In genomic region chr13:89115307-89115706, GRCh38 we compare ENCODE assay signal across 17 cellular contexts.
DNase-seq lines count a peak whose midpoint lies in the region; ATAC-seq and TF ChIP-seq lines count a peak whose summit lies in the region.
"Had no signal": no experiment of that assay in that cellular context is flagged by ENCODE, and none has a peak within 500 bp of the region (broad histone marks: within the 10 kb centered on the region; RNA-seq: fewer than 3 reads in every experiment).

No MANE protein-coding gene starts in this region.

- H3K9me3 Mint-ChIP-seq in nephron progenitor cell = no peaks in the 10 kb centered on the region
- peaks cover 0 to 14% (median 5%) of the 10 kb centered on the region in 11 donors for H3K9me3 Mint-ChIP-seq in naive thymus-derived CD4-positive, alpha-beta T cell

- H3K4me3 ChIP-seq in choroid plexus epithelial cell (ENCODE audit: low read depth, low read length) = no peak overlapping the region
- no peak overlapping the region for H3K4me3 ChIP-seq in naive thymus-derived CD4-positive, alpha-beta T cell (ENCODE audit: low read length)
- H3K4me3 ChIP-seq: BLaER1 treated with 17β-estradiol and CSF1 and Interleukin-3, amounts not matched to agents 10 nM and 100 nM; dorsolateral prefrontal cortex had no signal

- no peaks in the 10 kb centered on the region for H3K36me3 Mint-ChIP-seq in nephron progenitor cell (ENCODE audit: low read depth)
- H3K36me3 Mint-ChIP-seq in naive thymus-derived CD4-positive, alpha-beta T cell = no peaks in the 10 kb centered on the region
- H3K36me3 Mint-ChIP-seq: naive B cell had no signal

- intact Hi-C loops in naive thymus-derived CD4-positive, alpha-beta T cell (cut with micrococcal nuclease) = no loop called here

- no peaks in the 10 kb centered on the region for H3K27me3 ChIP-seq in naive thymus-derived CD4-positive, alpha-beta T cell (ENCODE audit: control insufficient read depth in 2 of 2, insufficient read depth in 2 of 2, low read length in 2 of 2)
- H3K27me3 ChIP-seq: BLaER1 treated with 17β-estradiol and CSF1 and Interleukin-3, amounts not matched to agents 10 nM and 100 nM; dorsolateral prefrontal cortex had no signal

- POLR2A ChIA-PET in naive thymus-derived CD4-positive, alpha-beta T cell (lab: Charles Lee) = no interaction called here

- peak; percentile 25 for DNase-seq in NCI-H69 (lab: John Stamatoyannopoulos, UW)
- no peak for DNase-seq in choroid plexus epithelial cell (ENCODE audit: low read depth)
- no peak for DNase-seq in nephron progenitor cell
- DNase-seq in NCI-H524 (lab: John Stamatoyannopoulos, UW) = no peak
- no peak for DNase-seq in RKO (ENCODE audit: low spot score)
- no peak for DNase-seq in naive thymus-derived CD4-positive, alpha-beta T cell
- DNase-seq: activated CD4-positive, CD25-positive, alpha-beta regulatory T cell treated with anti-CD3 and anti-CD28 coated beads, Interleukin-2, amount 50 U/mL, for 72 hours; activated naive CD4-positive, alpha-beta T cell treated with anti-CD3 and anti-CD28 coated beads for 36 hours; DMS79; dorsolateral prefrontal cortex; GOT3; naive B cell; NCI-H2081; T-helper 2 cell had no signal

- TF ChIP-seq CTCF in GM12872 (IDR thresholded peaks at IDR 0.05; ENCODE audit: insufficient read depth, low read depth, low read length) = peak; percentile 25; the same call in 1 of the 3 replicates
- TF ChIP-seq CTCF in choroid plexus epithelial cell (conservative IDR thresholded peaks at IDR 0.05; ENCODE audit: low read depth, low read length) = peak; percentile 2
- peak; percentile 10 for TF ChIP-seq CTCF in nephron progenitor cell (IDR thresholded peaks at IDR 0.05)

- H3K27ac Mint-ChIP-seq in nephron progenitor cell = no peak overlapping the region
- H3K27ac Mint-ChIP-seq in naive thymus-derived CD4-positive, alpha-beta T cell = no peak overlapping the region
- H3K27ac Mint-ChIP-seq: activated naive CD4-positive, alpha-beta T cell treated with anti-CD3 and anti-CD28 coated beads for 36 hours; naive B cell had no signal

- H3K27ac ChIP-seq in naive thymus-derived CD4-positive, alpha-beta T cell (ENCODE audit: low read depth, low read length) = no peak overlapping the region
- H3K27ac ChIP-seq: BLaER1 treated with 17β-estradiol and CSF1 and Interleukin-3, amounts not matched to agents 10 nM and 100 nM; dorsolateral prefrontal cortex had no signal

- no peaks in the 10 kb centered on the region for H3K27me3 Mint-ChIP-seq in nephron progenitor cell (ENCODE audit: low read depth, poor library complexity)
- H3K27me3 Mint-ChIP-seq in naive thymus-derived CD4-positive, alpha-beta T cell = no peaks in the 10 kb centered on the region
- H3K27me3 Mint-ChIP-seq: naive B cell had no signal

- no peaks in the 10 kb centered on the region for H3K36me3 ChIP-seq in naive thymus-derived CD4-positive, alpha-beta T cell (ENCODE audit: control insufficient read depth in 2 of 3, insufficient read depth in 3 of 3, low read length in 3 of 3)
- H3K36me3 ChIP-seq: BLaER1 treated with 17β-estradiol and CSF1 and Interleukin-3, amounts not matched to agents 10 nM and 100 nM had no signal

- no peak for ATAC-seq in GM21360 (IDR thresholded peaks at IDR 0.05; ENCODE audit: unreplicated experiment)
- no peak for ATAC-seq in naive thymus-derived CD4-positive, alpha-beta T cell

- no peak overlapping the region for H3K4me3 Mint-ChIP-seq in nephron progenitor cell
- no peak overlapping the region for H3K4me3 Mint-ChIP-seq in naive thymus-derived CD4-positive, alpha-beta T cell
- H3K4me3 Mint-ChIP-seq: activated naive CD4-positive, alpha-beta T cell treated with anti-CD3 and anti-CD28 coated beads for 36 hours; naive B cell had no signal

- no peaks in the 10 kb centered on the region for H3K9me3 ChIP-seq in naive thymus-derived CD4-positive, alpha-beta T cell (ENCODE audit: control insufficient read depth in 2 of 3, low read length in 3 of 3)
- H3K9me3 ChIP-seq: BLaER1 treated with 17β-estradiol and CSF1 and Interleukin-3, amounts not matched to agents 10 nM and 100 nM had no signal

- H3K4me1 Mint-ChIP-seq in nephron progenitor cell = no peaks in the 10 kb centered on the region
- H3K4me1 Mint-ChIP-seq in naive thymus-derived CD4-positive, alpha-beta T cell = no peaks in the 10 kb centered on the region
- H3K4me1 Mint-ChIP-seq: naive B cell had no signal

- CTCF ChIA-PET in naive thymus-derived CD4-positive, alpha-beta T cell (lab: Charles Lee) = no interaction called here

- no peaks in the 10 kb centered on the region for H3K4me1 ChIP-seq in naive thymus-derived CD4-positive, alpha-beta T cell (ENCODE audit: control insufficient read depth in 2 of 2, insufficient read depth in 2 of 2, low read length in 2 of 2)
- H3K4me1 ChIP-seq: BLaER1 treated with 17β-estradiol and CSF1 and Interleukin-3, amounts not matched to agents 10 nM and 100 nM had no signal
